In genomic region chr18:70200286-70200685, GRCh38 we compare ENCODE assay signal across 19 cellular contexts.
"Had no signal": no experiment of that assay in that cellular context is flagged by ENCODE, and none has a peak within 500 bp of the region (broad histone marks: within the 10 kb centered on the region; RNA-seq: fewer than 3 reads in every experiment).

No MANE protein-coding gene starts in this region.

- H3K27me3 ChIP-seq: MG63, SJCRH30 had no signal

- H3K4me3 ChIP-seq: MG63, SJCRH30 had no signal

- DNase-seq: IMR-90, Karpas-422, KG1, MG63, NCI-H1092, NCI-H1105 treated with DMSO at 0.1 percent for 48 hours, NCI-H1417 treated with DMSO at 0.1 percent for 48 hours, NCI-H146, NCI-H1694 treated with DMSO at 0.1 percent for 48 hours, NCI-H1930, NCI-H2081, NCI-H2107, NCI-H2227 treated with DMSO at 0.1 percent for 48 hours, NCI-H526, SHP77, SJCRH30, T-helper 1 cell had no signal

- H3K27ac ChIP-seq: RWPE1, SJCRH30 had no signal

- H3K9me3 ChIP-seq: MG63, SJCRH30 had no signal

- FAIRE-seq: HepG2 had no signal

- H3K4me1 ChIP-seq: SJCRH30 had no signal
